1 cellular context compared by ENCODE assay signal in the genomic region with DNA sequence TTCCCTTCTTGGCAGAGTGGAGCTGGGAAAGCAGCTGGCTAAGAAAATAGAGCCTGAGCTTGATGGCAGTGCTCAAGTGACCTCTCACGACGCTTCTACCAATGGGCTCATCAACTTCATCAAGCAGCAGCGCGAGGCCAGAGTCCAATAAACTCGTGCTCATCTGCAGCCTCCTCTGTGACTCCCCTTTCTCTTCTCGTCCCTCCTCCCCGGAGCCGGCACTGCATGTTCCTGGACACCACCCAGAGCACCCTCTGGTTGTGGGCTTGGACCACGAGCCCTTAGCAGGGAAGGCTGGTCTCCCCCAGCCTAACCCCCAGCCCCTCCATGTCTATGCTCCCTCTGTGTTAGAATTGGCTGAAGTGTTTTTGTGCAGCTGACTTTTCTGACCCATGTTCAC.
A peak's percentile ranks its signal among the peaks of the same experiment; 100 is the strongest.
TF ChIP-seq lines count a peak whose summit lies in the region.

No MANE protein-coding gene starts in this region.

TF ChIP-seq in H1, 55 proteins besides CTCF, POLR2A, EP300 and RAD21:
- TF ChIP-seq POU5F1 (IDR thresholded peaks at IDR 0.05; ENCODE audit: low read depth, low read length) (no peak), SP1 (IDR thresholded peaks at IDR 0.05; ENCODE audit: low read depth, low read length) (peak; percentile 8; the same call in 1 of the 2 replicates)
